11 cellular contexts compared by ENCODE assay signal in genomic region chr18:22913861-22914260, GRCh38. TPM values are rescaled to one million over a fixed set of nuclear protein-coding genes. Genes with fewer than 3 reads are reported as not detected.
A peak's percentile ranks its signal among the peaks of the same experiment; 100 is the strongest.
DNase-seq lines count a peak whose midpoint lies in the region; ATAC-seq, FAIRE-seq and TF ChIP-seq lines count a peak whose summit lies in the region.
"Had no signal": no experiment of that assay in that cellular context is flagged by ENCODE, and none has a peak within 500 bp of the region (broad histone marks: within the 10 kb centered on the region; RNA-seq: fewer than 3 reads in every experiment).

No MANE protein-coding gene starts in this region.

- 42 to 52% methylated on average over 3 of the region's 3 CpGs for WGBS in esophagus squamous epithelium, 2 donors
- 11 to 15% methylated on average over 3 of the region's 3 CpGs for WGBS in pancreas, 2 donors

- TF ChIP-seq POLR2A in esophagus squamous epithelium (IDR thresholded peaks at IDR 0.05): no peak

- H3K4me3 ChIP-seq in esophagus squamous epithelium (peak overlapping the region; percentile 20 to 52 (median 32)), pancreas (peak overlapping the region; percentile 1 to 50 (median 4))

- H3K27me3 ChIP-seq in esophagus squamous epithelium: no peaks in the 10 kb centered on the region
- H3K27me3 ChIP-seq in pancreas: no peaks in the 10 kb centered on the region
- H3K27me3 ChIP-seq: vagina had no signal

- H3K4me1 ChIP-seq in esophagus squamous epithelium (peaks cover 0 to 42% (median 2%) of the 10 kb centered on the region in 3 donors), pancreas (peaks cover 14 to 33% (median 28%) of the 10 kb centered on the region in 3 donors)

- no peak for TF ChIP-seq CTCF in esophagus squamous epithelium (IDR thresholded peaks at IDR 0.05)
- no peak for TF ChIP-seq CTCF in pancreas (IDR thresholded peaks at IDR 0.05)

- intact Hi-C loops in esophagus squamous epithelium (cut with DNase I) (loop anchor here (10.0 kb wide), 1 partner anchor 69 kb away; no protein-coding TSS in a partner anchor), pancreas (cut with DNase I) (no loop called here)

- ATAC-seq in pancreas: peak; percentile 93 to 99 (median 98)
- ATAC-seq in GM21737 (IDR thresholded peaks at IDR 0.05; ENCODE audit: unreplicated experiment): no peak
- ATAC-seq in GM21528 (IDR thresholded peaks at IDR 0.05; ENCODE audit: low FRiP score, unreplicated experiment): no peak

- H3K36me3 ChIP-seq in esophagus squamous epithelium: no peaks in the 10 kb centered on the region
- no peaks in the 10 kb centered on the region for H3K36me3 ChIP-seq in pancreas
- H3K36me3 ChIP-seq: vagina had no signal

- H3K9me3 ChIP-seq in esophagus squamous epithelium (no peaks in the 10 kb centered on the region), pancreas (no peaks in the 10 kb centered on the region)
- H3K9me3 ChIP-seq: vagina had no signal

- DNase-seq in DMS79 treated with DMSO at 0.1 percent for 48 hours (lab: John Stamatoyannopoulos, UW): peak; percentile 91
- peak; percentile 80 for DNase-seq in NCI-H2196 treated with DMSO at 0.1 percent for 48 hours (lab: John Stamatoyannopoulos, UW; ENCODE audit: unreplicated experiment)
- DNase-seq in esophagus squamous epithelium (lab: John Stamatoyannopoulos, UW): no peak
- peak in 5 of 6 donors; percentile 74 to 93 (median 88) for DNase-seq in pancreas
- DNase-seq in urothelium cell line (ENCODE audit: low spot score): no peak
- DNase-seq in NCI-H2107 treated with DMSO at 0.1 percent for 48 hours (lab: John Stamatoyannopoulos, UW; ENCODE audit: unreplicated experiment): no peak
- DNase-seq: NCI-H2107 had no signal

- peak overlapping the region in 3 of 4 donors; percentile 57 to 66 (median 64) for H3K27ac ChIP-seq in esophagus squamous epithelium
- peak overlapping the region in 3 of 4 donors; percentile 69 to 84 (median 79) for H3K27ac ChIP-seq in pancreas
- H3K27ac ChIP-seq: vagina had no signal

- FAIRE-seq in pancreas (lab: Jason Lieb, UNC) (no peak), urothelium cell line (lab: Jason Lieb, UNC) (no peak)
- FAIRE-seq: endometrium had no signal

RNA-seq across cellular contexts. Expression of gene RBBP8, which starts 19.3 kb away (rescaled TPM):
- total RNA-seq in esophagus squamous epithelium (10 to 100 TPM; 22.3 to 69.8 (median 53.2) TPM), pancreas (10 to 100 TPM; 10.9 to 26.2 (median 17.0) TPM)
- 10 to 100 TPM; 25.3 to 32.7 TPM for polyA plus RNA-seq in pancreas

Comparison
In these comparisons a context has a peak if more than half of its experiments do, and no peak if none do; other contexts are left out.
1. DNase-seq: peak in DMS79 treated with DMSO at 0.1 percent for 48 hours (single experiment), NCI-H2196 treated with DMSO at 0.1 percent for 48 hours (single experiment) and pancreas (5 of 6); none in esophagus squamous epithelium (single experiment), urothelium cell line (single experiment) and NCI-H2107 treated with DMSO at 0.1 percent for 48 hours (single experiment).
2. ATAC-seq: peak in pancreas (4 of 4); none in GM21737 (single experiment) and GM21528 (single experiment).